Comparison of ENCODE assay signal across 9 cellular contexts in the genomic region with DNA sequence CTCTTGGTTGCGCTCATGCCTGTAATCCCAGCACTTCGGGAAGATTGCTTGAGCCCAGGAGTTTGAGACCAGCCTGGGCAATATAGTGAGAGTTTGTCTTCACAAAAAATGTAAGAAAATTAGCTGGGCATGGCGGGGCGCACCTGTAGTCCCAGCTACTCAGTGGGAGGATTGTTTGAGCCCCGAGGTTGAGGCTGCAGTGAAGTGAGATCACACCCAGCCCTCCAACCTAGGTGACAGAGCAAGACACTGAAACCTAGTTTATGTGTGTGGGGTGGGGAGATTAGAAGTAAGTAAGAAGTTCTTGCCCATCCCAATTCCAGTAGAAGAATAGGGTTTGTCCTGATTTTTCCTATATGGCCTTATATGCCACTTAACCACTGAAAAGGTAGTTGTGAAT. TPM values are rescaled to one million over a fixed set of nuclear protein-coding genes. Genes with fewer than 3 reads are reported as not detected.
A peak's percentile ranks its signal among the peaks of the same experiment; 100 is the strongest.
DNase-seq lines count a peak whose midpoint lies in the region; ATAC-seq and TF ChIP-seq lines count a peak whose summit lies in the region.
"Had no signal": no experiment of that assay in that cellular context is flagged by ENCODE, and none has a peak within 500 bp of the region (broad histone marks: within the 10 kb centered on the region; RNA-seq: fewer than 3 reads in every experiment).

No MANE protein-coding gene starts in this region.

- H3K9me3 ChIP-seq in SJCRH30 (replicated peaks) = no peaks in the 10 kb centered on the region

- H3K27me3 ChIP-seq in SJCRH30 = no peaks in the 10 kb centered on the region

- peaks cover 10% of the 10 kb centered on the region for H3K4me1 ChIP-seq in SJCRH30

- peaks cover 69% of the 10 kb centered on the region for H3K36me3 ChIP-seq in SJCRH30

- H3K27ac ChIP-seq in SJCRH30 = no peak overlapping the region

- ATAC-seq in HG03095 (IDR thresholded peaks at IDR 0.05; ENCODE audit: unreplicated experiment) (no peak), GM19455 (IDR thresholded peaks at IDR 0.05; ENCODE audit: unreplicated experiment) (no peak)

- DNase-seq in SJCRH30 = no peak
- DNase-seq in epithelial cell of esophagus (ENCODE audit: low read depth) = peak; percentile 17
- no peak for DNase-seq in retinal pigment epithelial cell (ENCODE audit: low read depth)
- DNase-seq in SW 1271 (lab: John Stamatoyannopoulos, UW) = no peak
- DNase-seq in DMS114 treated with DMSO at 0.1 percent for 48 hours (lab: John Stamatoyannopoulos, UW; ENCODE audit: unreplicated experiment) = no peak
- DNase-seq: SHP77 had no signal

- peak overlapping the region; percentile 95 for H3K4me3 ChIP-seq in GM08714 (ENCODE audit: low read length)
- peak overlapping the region; percentile 98 for H3K4me3 ChIP-seq in SJCRH30
- H3K4me3 ChIP-seq in epithelial cell of esophagus (ENCODE audit: low read length) = peak overlapping the region; percentile 97
- peak overlapping the region; percentile 100 for H3K4me3 ChIP-seq in retinal pigment epithelial cell (ENCODE audit: low read length)

- TF ChIP-seq CTCF in epithelial cell of esophagus (IDR thresholded peaks at IDR 0.05; ENCODE audit: insufficient read depth, low read depth, low read length, missing control alignments) (no peak), retinal pigment epithelial cell (conservative IDR thresholded peaks at IDR 0.05; ENCODE audit: low read depth, low read length) (no peak)

RNA-seq across cellular contexts. Expression of gene RPL5, which starts 2.0 kb away (rescaled TPM):
- 3,395 and 3,707 TPM in 2 replicates for total RNA-seq in SJCRH30 (2014; rRNA removed; shearing (Covaris generic))

RNA-seq across cellular contexts. Expression of gene EVI5, which starts 48.9 kb away (rescaled TPM):
- total RNA-seq in SJCRH30 (2014; rRNA removed; shearing (Covaris generic)) = 22.4 and 31.6 TPM in 2 replicates
